In genomic region chr11:127919206-127920000, GRCh38 we compare ENCODE assay signal across 17 cellular contexts.
DNase-seq lines count a peak whose midpoint lies in the region; ATAC-seq, FAIRE-seq and TF ChIP-seq lines count a peak whose summit lies in the region.
"Had no signal": no experiment of that assay in that cellular context is flagged by ENCODE, and none has a peak within 500 bp of the region (broad histone marks: within the 10 kb centered on the region; RNA-seq: fewer than 3 reads in every experiment).

No MANE protein-coding gene starts in this region.

- no peak overlapping the region for H3K4me3 ChIP-seq in fibroblast of mammary gland (ENCODE audit: control insufficient read depth, low read depth, low read length)

- POLR2A ChIA-PET in RWPE1 (lab: Yijun Ruan, JAX; ENCODE audit: low non-redundant PET), result no interaction called here

- ATAC-seq in HG02840 (IDR thresholded peaks at IDR 0.05; ENCODE audit: low FRiP score, unreplicated experiment), result no peak

- peak; percentile 13 for DNase-seq in stimulated activated CD4-positive, alpha-beta T cell treated with anti-CD3 and anti-CD28 coated beads, Interleukin-15, amount 100 ng/mL, for 24 hours
- no peak for DNase-seq in stimulated activated CD4-positive, alpha-beta T cell treated with anti-CD3 and anti-CD28 coated beads, Interleukin-2, amount 100 ng/mL, for 48 hours
- peak; percentile 49 for DNase-seq in RWPE1 (ENCODE audit: low spot score)
- peak; percentile 93 for DNase-seq in fibroblast of mammary gland (ENCODE audit: low read depth)
- peak; percentile 50 for DNase-seq in urothelium cell line (ENCODE audit: low spot score)
- DNase-seq in iPS-NIHi7 (ENCODE audit: extremely low spot score), result no peak
- no peak for DNase-seq in COR-L47 (lab: John Stamatoyannopoulos, UW)
- DNase-seq: activated CD4-positive, CD25-positive, alpha-beta regulatory T cell treated with anti-CD3 and anti-CD28 coated beads, Interleukin-2, amount 50 U/mL, for 72 hours; activated naive CD8-positive, alpha-beta T cell treated with anti-CD3 and anti-CD28 coated beads, Interleukin-2, amount 10 ng/mL, durations not matched to agents 7 days and 5 days; immature natural killer cell; Kasumi-1; naive B cell; NCI-H446; SHP77; small intestine had no signal

- no peak overlapping the region for H3K27ac ChIP-seq in RWPE1

- CTCF ChIA-PET in RWPE1 (lab: Yijun Ruan, JAX), result interaction anchor here (0.6 kb wide), 1 partner anchor 9 kb away, joined by 3 read pairs; no protein-coding TSS in a partner anchor

- TF ChIP-seq CTCF in RWPE1 (conservative IDR thresholded peaks at IDR 0.05; ENCODE audit: low read depth), result no peak
- no peak for TF ChIP-seq CTCF in fibroblast of mammary gland (conservative IDR thresholded peaks at IDR 0.05; ENCODE audit: control insufficient read depth, insufficient read depth, low read depth, low read length)

- no peak for FAIRE-seq in urothelium cell line (lab: Jason Lieb, UNC)
- FAIRE-seq: GM12891, small intestine had no signal

Comparison
In these comparisons a context has a peak if more than half of its experiments do, and no peak if none do; other contexts are left out.
1. DNase-seq: peak in stimulated activated CD4-positive, alpha-beta T cell treated with anti-CD3 and anti-CD28 coated beads, Interleukin-15, amount 100 ng/mL, for 24 hours (single experiment), RWPE1 (single experiment), fibroblast of mammary gland (single experiment) and urothelium cell line (single experiment); none in stimulated activated CD4-positive, alpha-beta T cell treated with anti-CD3 and anti-CD28 coated beads, Interleukin-2, amount 100 ng/mL, for 48 hours (0 of 2), iPS-NIHi7 (single experiment) and COR-L47 (single experiment).